In the genomic region with DNA sequence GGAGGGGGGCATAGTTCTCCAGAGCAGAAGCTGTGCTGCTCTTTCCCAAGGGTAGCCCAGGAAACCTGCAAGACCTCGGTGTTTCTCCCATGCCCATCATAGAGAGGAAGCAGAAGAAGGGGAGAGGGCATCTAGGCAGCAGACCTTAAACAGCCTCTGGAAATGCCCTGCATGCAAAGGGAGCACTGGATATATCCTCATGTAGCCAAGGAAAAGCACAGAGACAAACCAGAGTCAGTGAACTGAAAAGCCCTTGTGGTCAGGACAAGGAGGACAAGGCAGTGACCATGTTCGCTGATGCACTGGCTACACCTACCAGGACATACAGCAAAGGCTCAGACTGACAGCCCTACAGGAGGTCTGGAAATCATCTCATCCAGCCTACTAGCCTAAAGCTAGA, we compare ENCODE assay signal across 2 cellular contexts.
TF ChIP-seq lines count a peak whose summit lies in the region.

No MANE protein-coding gene starts in this region.

TF ChIP-seq in IMR-90, 13 proteins besides CTCF, POLR2A, EP300 and RAD21:
- TF ChIP-seq SMC3 (IDR thresholded peaks at IDR 0.05; ENCODE audit: low read depth, low read length) (no peak), CEBPB (IDR thresholded peaks at IDR 0.05; ENCODE audit: low read depth, low read length) (no peak)

TF ChIP-seq in GM12878, 131 proteins besides CTCF, POLR2A, EP300 and RAD21:
- TF ChIP-seq, protein P1, sequence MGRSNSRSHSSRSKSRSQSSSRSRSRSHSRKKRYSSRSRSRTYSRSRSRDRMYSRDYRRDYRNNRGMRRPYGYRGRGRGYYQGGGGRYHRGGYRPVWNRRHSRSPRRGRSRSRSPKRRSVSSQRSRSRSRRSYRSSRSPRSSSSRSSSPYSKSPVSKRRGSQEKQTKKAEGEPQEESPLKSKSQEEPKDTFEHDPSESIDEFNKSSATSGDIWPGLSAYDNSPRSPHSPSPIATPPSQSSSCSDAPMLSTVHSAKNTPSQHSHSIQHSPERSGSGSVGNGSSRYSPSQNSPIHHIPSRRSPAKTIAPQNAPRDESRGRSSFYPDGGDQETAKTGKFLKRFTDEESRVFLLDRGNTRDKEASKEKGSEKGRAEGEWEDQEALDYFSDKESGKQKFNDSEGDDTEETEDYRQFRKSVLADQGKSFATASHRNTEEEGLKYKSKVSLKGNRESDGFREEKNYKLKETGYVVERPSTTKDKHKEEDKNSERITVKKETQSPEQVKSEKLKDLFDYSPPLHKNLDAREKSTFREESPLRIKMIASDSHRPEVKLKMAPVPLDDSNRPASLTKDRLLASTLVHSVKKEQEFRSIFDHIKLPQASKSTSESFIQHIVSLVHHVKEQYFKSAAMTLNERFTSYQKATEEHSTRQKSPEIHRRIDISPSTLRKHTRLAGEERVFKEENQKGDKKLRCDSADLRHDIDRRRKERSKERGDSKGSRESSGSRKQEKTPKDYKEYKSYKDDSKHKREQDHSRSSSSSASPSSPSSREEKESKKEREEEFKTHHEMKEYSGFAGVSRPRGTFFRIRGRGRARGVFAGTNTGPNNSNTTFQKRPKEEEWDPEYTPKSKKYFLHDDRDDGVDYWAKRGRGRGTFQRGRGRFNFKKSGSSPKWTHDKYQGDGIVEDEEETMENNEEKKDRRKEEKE (IDR thresholded peaks at IDR 0.05), result no peak
- TF ChIP-seq, protein P2, sequence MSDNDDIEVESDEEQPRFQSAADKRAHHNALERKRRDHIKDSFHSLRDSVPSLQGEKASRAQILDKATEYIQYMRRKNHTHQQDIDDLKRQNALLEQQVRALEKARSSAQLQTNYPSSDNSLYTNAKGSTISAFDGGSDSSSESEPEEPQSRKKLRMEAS (IDR thresholded peaks at IDR 0.05; ENCODE audit: low read depth, low read length), result no peak
- TF ChIP-seq, protein P3, sequence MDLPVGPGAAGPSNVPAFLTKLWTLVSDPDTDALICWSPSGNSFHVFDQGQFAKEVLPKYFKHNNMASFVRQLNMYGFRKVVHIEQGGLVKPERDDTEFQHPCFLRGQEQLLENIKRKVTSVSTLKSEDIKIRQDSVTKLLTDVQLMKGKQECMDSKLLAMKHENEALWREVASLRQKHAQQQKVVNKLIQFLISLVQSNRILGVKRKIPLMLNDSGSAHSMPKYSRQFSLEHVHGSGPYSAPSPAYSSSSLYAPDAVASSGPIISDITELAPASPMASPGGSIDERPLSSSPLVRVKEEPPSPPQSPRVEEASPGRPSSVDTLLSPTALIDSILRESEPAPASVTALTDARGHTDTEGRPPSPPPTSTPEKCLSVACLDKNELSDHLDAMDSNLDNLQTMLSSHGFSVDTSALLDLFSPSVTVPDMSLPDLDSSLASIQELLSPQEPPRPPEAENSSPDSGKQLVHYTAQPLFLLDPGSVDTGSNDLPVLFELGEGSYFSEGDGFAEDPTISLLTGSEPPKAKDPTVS (IDR thresholded peaks at IDR 0.05; ENCODE audit: low read depth, low read length), result no peak
- TF ChIP-seq GATAD2B (conservative IDR thresholded peaks at IDR 0.05; ENCODE audit: low read depth) (no peak), NFXL1 (IDR thresholded peaks at IDR 0.05; ENCODE audit: borderline replicate concordance) (no peak), BCL11A (IDR thresholded peaks at IDR 0.05; ENCODE audit: low read depth, low read length) (no peak), RBBP5 (conservative IDR thresholded peaks at IDR 0.05) (no peak), HDAC2 (IDR thresholded peaks at IDR 0.05) (no peak), WRNIP1 (IDR thresholded peaks at IDR 0.05; ENCODE audit: borderline replicate concordance, low read depth, low read length) (no peak), DPF2 (IDR thresholded peaks at IDR 0.05) (no peak), BHLHE40 (IDR thresholded peaks at IDR 0.05; ENCODE audit: borderline replicate concordance in 1 of 2, low read depth in 2 of 2, low read length in 1 of 2) (no peak)
- TF ChIP-seq, protein P4, sequence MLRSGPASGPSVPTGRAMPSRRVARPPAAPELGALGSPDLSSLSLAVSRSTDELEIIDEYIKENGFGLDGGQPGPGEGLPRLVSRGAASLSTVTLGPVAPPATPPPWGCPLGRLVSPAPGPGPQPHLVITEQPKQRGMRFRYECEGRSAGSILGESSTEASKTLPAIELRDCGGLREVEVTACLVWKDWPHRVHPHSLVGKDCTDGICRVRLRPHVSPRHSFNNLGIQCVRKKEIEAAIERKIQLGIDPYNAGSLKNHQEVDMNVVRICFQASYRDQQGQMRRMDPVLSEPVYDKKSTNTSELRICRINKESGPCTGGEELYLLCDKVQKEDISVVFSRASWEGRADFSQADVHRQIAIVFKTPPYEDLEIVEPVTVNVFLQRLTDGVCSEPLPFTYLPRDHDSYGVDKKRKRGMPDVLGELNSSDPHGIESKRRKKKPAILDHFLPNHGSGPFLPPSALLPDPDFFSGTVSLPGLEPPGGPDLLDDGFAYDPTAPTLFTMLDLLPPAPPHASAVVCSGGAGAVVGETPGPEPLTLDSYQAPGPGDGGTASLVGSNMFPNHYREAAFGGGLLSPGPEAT (IDR thresholded peaks at IDR 0.05; ENCODE audit: low read depth), result no peak
- TF ChIP-seq, protein P5, sequence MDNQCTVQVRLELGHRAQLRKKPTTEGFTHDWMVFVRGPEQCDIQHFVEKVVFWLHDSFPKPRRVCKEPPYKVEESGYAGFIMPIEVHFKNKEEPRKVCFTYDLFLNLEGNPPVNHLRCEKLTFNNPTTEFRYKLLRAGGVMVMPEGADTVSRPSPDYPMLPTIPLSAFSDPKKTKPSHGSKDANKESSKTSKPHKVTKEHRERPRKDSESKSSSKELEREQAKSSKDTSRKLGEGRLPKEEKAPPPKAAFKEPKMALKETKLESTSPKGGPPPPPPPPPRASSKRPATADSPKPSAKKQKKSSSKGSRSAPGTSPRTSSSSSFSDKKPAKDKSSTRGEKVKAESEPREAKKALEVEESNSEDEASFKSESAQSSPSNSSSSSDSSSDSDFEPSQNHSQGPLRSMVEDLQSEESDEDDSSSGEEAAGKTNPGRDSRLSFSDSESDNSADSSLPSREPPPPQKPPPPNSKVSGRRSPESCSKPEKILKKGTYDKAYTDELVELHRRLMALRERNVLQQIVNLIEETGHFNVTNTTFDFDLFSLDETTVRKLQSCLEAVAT (IDR thresholded peaks at IDR 0.05), result no peak
- TF ChIP-seq, protein P6, sequence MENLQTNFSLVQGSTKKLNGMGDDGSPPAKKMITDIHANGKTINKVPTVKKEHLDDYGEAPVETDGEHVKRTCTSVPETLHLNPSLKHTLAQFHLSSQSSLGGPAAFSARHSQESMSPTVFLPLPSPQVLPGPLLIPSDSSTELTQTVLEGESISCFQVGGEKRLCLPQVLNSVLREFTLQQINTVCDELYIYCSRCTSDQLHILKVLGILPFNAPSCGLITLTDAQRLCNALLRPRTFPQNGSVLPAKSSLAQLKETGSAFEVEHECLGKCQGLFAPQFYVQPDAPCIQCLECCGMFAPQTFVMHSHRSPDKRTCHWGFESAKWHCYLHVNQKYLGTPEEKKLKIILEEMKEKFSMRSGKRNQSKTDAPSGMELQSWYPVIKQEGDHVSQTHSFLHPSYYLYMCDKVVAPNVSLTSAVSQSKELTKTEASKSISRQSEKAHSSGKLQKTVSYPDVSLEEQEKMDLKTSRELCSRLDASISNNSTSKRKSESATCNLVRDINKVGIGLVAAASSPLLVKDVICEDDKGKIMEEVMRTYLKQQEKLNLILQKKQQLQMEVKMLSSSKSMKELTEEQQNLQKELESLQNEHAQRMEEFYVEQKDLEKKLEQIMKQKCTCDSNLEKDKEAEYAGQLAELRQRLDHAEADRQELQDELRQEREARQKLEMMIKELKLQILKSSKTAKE (IDR thresholded peaks at IDR 0.05; ENCODE audit: low read depth, poor library complexity, severe bottlenecking), result no peak
